Comparison of ENCODE assay signal across 26 cellular contexts in genomic region chr9:81506941-81507864, GRCh38.
"Had no signal": no experiment of that assay in that cellular context is flagged by ENCODE, and none has a peak within 500 bp of the region (broad histone marks: within the 10 kb centered on the region; RNA-seq: fewer than 3 reads in every experiment).

No MANE protein-coding gene starts in this region.

- ATAC-seq: activated CD4-positive, alpha-beta T cell treated with anti-CD3 and anti-CD28 coated beads for 36 hours; activated CD8-positive, alpha-beta memory T cell treated with anti-CD3 and anti-CD28 coated beads, Interleukin-2, amount 10 ng/mL, durations not matched to agents 7 days and 5 days; activated CD8-positive, alpha-beta T cell treated with anti-CD3 and anti-CD28 coated beads, Interleukin-2, amount 10 ng/mL, durations not matched to agents 7 days and 5 days; activated naive CD4-positive, alpha-beta T cell treated with anti-CD3 and anti-CD28 coated beads, Interleukin-2, amount 50 U/mL, for 72 hours; esophagus mucosa had no signal

- H3K27me3 ChIP-seq: brain microvascular endothelial cell had no signal

- H3K27ac ChIP-seq: brain microvascular endothelial cell, coronary artery, dorsolateral prefrontal cortex had no signal

- DNase-seq: activated CD4-positive, alpha-beta memory T cell treated with anti-CD3 and anti-CD28 coated beads for 36 hours; activated CD4-positive, alpha-beta T cell treated with anti-CD3 and anti-CD28 coated beads for 36 hours; activated CD4-positive, alpha-beta T cell treated with anti-CD3 and anti-CD28 coated beads, Interleukin-2, amount 10 ng/mL, durations not matched to agents 24 days and 14 days; activated CD4-positive, CD25-positive, alpha-beta regulatory T cell; activated CD4-positive, CD25-positive, alpha-beta regulatory T cell treated with anti-CD3 and anti-CD28 coated beads, Interleukin-2, amount 50 U/mL, for 72 hours; activated CD8-positive, alpha-beta memory T cell treated with anti-CD3 and anti-CD28 coated beads, Interleukin-2, amount 10 ng/mL, durations not matched to agents 7 days and 5 days; activated CD8-positive, alpha-beta memory T cell treated with anti-CD3 and anti-CD28 coated beads, Interleukin-2, amount 50 U/mL, for 4 hours; activated CD8-positive, alpha-beta T cell treated with anti-CD3 and anti-CD28 coated beads, Interleukin-2, amount 10 ng/mL, durations not matched to agents 7 days and 5 days; activated gamma-delta T cell; activated naive CD4-positive, alpha-beta T cell; activated naive CD4-positive, alpha-beta T cell treated with anti-CD3 and anti-CD28 coated beads, Interleukin-2, amount 10 ng/mL, durations not matched to agents 7 days and 5 days; activated naive CD8-positive, alpha-beta T cell treated with anti-CD3 and anti-CD28 coated beads, Interleukin-2, amount 10 ng/mL, durations not matched to agents 7 days and 5 days; activated T-cell treated with anti-CD3 and anti-CD28 coated beads, Interleukin-2, amount 50 U/mL, for 1 hour; activated T-cell treated with anti-CD3 and anti-CD28 coated beads, Interleukin-2, amount 50 U/mL, for 48 hours; brain microvascular endothelial cell; dorsolateral prefrontal cortex; effector memory CD4-positive, alpha-beta T cell; endodermal cell; foreskin fibroblast; T-helper 2 cell had no signal

- H3K4me3 ChIP-seq: coronary artery, dorsolateral prefrontal cortex had no signal

- FAIRE-seq: astrocyte, bronchial epithelial cell, frontal cortex had no signal

- H3K36me3 ChIP-seq: brain microvascular endothelial cell had no signal
